In the genomic region with DNA sequence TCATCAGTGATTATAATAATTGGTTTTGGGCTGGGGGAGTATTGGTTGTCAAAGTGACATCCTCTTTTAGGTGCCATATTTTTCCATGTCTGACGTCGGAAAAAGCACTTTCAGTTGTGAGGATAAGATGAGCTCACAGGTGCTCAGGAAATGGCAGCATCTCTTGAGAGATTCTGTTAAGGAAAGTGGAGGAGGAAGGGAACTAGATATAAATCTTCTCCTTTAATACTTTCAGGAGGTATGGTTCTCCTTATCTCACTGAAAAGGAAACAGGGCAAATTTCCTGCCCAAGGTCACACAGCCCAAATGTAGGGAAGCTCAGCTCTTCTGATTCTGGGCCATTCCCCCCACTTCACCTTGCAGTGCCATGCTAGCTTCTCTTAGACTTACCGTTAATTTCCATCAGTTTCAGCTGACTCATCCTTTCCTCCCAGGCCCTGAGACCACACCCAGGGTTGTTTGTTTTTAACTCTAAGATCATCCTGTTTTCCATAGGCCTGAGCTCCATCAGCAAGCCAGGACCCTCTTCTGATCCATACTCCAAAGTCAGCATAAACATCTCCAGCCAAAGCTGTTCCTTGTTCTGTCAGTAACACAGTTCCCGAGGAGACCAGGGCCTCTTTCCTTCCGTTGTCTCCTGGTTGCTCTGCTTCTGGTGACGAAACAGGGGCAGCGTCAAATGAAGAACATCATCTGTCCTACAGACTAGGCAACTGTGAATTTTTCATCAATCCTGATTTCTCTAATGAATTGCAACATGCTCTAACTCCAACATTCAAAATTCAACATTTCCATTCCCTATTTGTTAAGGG, we compare ENCODE assay signal across 1 cellular context.
TF ChIP-seq lines count a peak whose summit lies in the region.

No MANE protein-coding gene starts in this region.

TF ChIP-seq in GM23338, 12 proteins besides CTCF, POLR2A, EP300 and RAD21 (continued from another document):
- TF ChIP-seq, protein P1, sequence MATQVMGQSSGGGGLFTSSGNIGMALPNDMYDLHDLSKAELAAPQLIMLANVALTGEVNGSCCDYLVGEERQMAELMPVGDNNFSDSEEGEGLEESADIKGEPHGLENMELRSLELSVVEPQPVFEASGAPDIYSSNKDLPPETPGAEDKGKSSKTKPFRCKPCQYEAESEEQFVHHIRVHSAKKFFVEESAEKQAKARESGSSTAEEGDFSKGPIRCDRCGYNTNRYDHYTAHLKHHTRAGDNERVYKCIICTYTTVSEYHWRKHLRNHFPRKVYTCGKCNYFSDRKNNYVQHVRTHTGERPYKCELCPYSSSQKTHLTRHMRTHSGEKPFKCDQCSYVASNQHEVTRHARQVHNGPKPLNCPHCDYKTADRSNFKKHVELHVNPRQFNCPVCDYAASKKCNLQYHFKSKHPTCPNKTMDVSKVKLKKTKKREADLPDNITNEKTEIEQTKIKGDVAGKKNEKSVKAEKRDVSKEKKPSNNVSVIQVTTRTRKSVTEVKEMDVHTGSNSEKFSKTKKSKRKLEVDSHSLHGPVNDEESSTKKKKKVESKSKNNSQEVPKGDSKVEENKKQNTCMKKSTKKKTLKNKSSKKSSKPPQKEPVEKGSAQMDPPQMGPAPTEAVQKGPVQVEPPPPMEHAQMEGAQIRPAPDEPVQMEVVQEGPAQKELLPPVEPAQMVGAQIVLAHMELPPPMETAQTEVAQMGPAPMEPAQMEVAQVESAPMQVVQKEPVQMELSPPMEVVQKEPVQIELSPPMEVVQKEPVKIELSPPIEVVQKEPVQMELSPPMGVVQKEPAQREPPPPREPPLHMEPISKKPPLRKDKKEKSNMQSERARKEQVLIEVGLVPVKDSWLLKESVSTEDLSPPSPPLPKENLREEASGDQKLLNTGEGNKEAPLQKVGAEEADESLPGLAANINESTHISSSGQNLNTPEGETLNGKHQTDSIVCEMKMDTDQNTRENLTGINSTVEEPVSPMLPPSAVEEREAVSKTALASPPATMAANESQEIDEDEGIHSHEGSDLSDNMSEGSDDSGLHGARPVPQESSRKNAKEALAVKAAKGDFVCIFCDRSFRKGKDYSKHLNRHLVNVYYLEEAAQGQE (IDR thresholded peaks at IDR 0.05; ENCODE audit: unreplicated experiment), result no peak
- TF ChIP-seq JUNB (IDR thresholded peaks at IDR 0.05; ENCODE audit: unreplicated experiment) (no peak), POLR2AphosphoS5 (IDR thresholded peaks at IDR 0.05; ENCODE audit: low read depth) (no peak), CREB1 (CRISPR knock-in tag; IDR thresholded peaks at IDR 0.05; ENCODE audit: low read depth) (no peak)
